In genomic region chr15:70713547-70714414, GRCh38 we compare ENCODE assay signal across 9 cellular contexts. TPM values are rescaled to one million over a fixed set of nuclear protein-coding genes. Genes with fewer than 3 reads are reported as not detected.
DNase-seq lines count a peak whose midpoint lies in the region; ATAC-seq and TF ChIP-seq lines count a peak whose summit lies in the region.
"Had no signal": no experiment of that assay in that cellular context is flagged by ENCODE, and none has a peak within 500 bp of the region (broad histone marks: within the 10 kb centered on the region; RNA-seq: fewer than 3 reads in every experiment).

No MANE protein-coding gene starts in this region.

- H3K4me3 ChIP-seq in coronary artery, result peak overlapping the region; percentile 20
- peak overlapping the region; percentile 8 to 17 for H3K4me3 ChIP-seq in muscle layer of duodenum (ENCODE audit: low read depth in 1 of 2, low read length in 2 of 2)

- H3K4me1 ChIP-seq in muscle layer of duodenum (ENCODE audit: control insufficient read depth in 1 of 2, insufficient read depth in 2 of 2, low read length in 2 of 2), result peaks cover 18 to 46% of the 10 kb centered on the region in 2 donors

- peak; percentile 84 for TF ChIP-seq EP300 in Ishikawa (IDR thresholded peaks at IDR 0.05; ENCODE audit: borderline replicate concordance)

- TF ChIP-seq RAD21 in Ishikawa (IDR thresholded peaks at IDR 0.05; ENCODE audit: low read depth), result no peak

- no peak for TF ChIP-seq CTCF in coronary artery (IDR thresholded peaks at IDR 0.05)
- TF ChIP-seq CTCF in type B pancreatic cell (conservative IDR thresholded peaks at IDR 0.05), result no peak

- H3K4me1 Mint-ChIP-seq in type B pancreatic cell (ENCODE audit: unreplicated experiment), result peaks cover 16% of the 10 kb centered on the region

- H3K36me3 Mint-ChIP-seq in type B pancreatic cell, result no peaks in the 10 kb centered on the region
- H3K36me3 Mint-ChIP-seq in activated naive CD4-positive, alpha-beta T cell treated with anti-CD3 and anti-CD28 coated beads, Interleukin-2, amount 50 U/mL, for 72 hours, result no peaks in the 10 kb centered on the region

- H3K27me3 Mint-ChIP-seq in type B pancreatic cell, result no peaks in the 10 kb centered on the region

- H3K36me3 ChIP-seq in muscle layer of duodenum (ENCODE audit: control insufficient read depth in 1 of 2, insufficient read depth in 2 of 2, low read length in 2 of 2), result no peaks in the 10 kb centered on the region

- ATAC-seq in activated naive CD4-positive, alpha-beta T cell treated with anti-CD3 and anti-CD28 coated beads, Interleukin-2, amount 50 U/mL, for 72 hours, result no peak
- ATAC-seq in HG02885 (IDR thresholded peaks at IDR 0.05; ENCODE audit: poor library complexity, unreplicated experiment), result no peak

- H3K27ac ChIP-seq in coronary artery (peak overlapping the region; percentile 72 to 78), muscle layer of duodenum (ENCODE audit: low read length) (peak overlapping the region; percentile 41)

- H3K9me3 ChIP-seq in muscle layer of duodenum (ENCODE audit: control insufficient read depth in 1 of 2, low read length in 2 of 2), result no peaks in the 10 kb centered on the region

- H3K27ac Mint-ChIP-seq in type B pancreatic cell, result peak overlapping the region; percentile 73
- no peak overlapping the region for H3K27ac Mint-ChIP-seq in activated naive CD4-positive, alpha-beta T cell treated with anti-CD3 and anti-CD28 coated beads, Interleukin-2, amount 50 U/mL, for 72 hours

- H3K4me3 Mint-ChIP-seq in type B pancreatic cell, result peak overlapping the region; percentile 5

- DNase-seq in coronary artery (ENCODE audit: low spot score) (no peak), type B pancreatic cell (ENCODE audit: extremely low spot score, unreplicated experiment) (no peak), HuH-7 (ENCODE audit: low spot score) (no peak)
- no peak for DNase-seq in activated naive CD4-positive, alpha-beta T cell treated with anti-CD3 and anti-CD28 coated beads, Interleukin-2, amount 50 U/mL, for 72 hours (ENCODE audit: low spot score in 2 of 2)
- DNase-seq: GF-D8, SIG-M5 had no signal

- H3K27me3 ChIP-seq in muscle layer of duodenum (ENCODE audit: low read depth, low read length), result no peaks in the 10 kb centered on the region

- no peaks in the 10 kb centered on the region for H3K9me3 Mint-ChIP-seq in type B pancreatic cell
- H3K9me3 Mint-ChIP-seq in activated naive CD4-positive, alpha-beta T cell treated with anti-CD3 and anti-CD28 coated beads, Interleukin-2, amount 50 U/mL, for 72 hours, result no peaks in the 10 kb centered on the region

TF ChIP-seq in Ishikawa, 13 proteins besides CTCF, POLR2A, EP300 and RAD21:
- TF ChIP-seq TAF1 (IDR thresholded peaks at IDR 0.05; ENCODE audit: low read depth), result no peak
- TF ChIP-seq USF1 (IDR thresholded peaks at IDR 0.05), result no peak
- no peak for TF ChIP-seq ZBTB7A (IDR thresholded peaks at IDR 0.05; ENCODE audit: low read depth)
- TF ChIP-seq NFIC (IDR thresholded peaks at IDR 0.05), result peak; percentile 56
- no peak for TF ChIP-seq EGR1 (IDR thresholded peaks at IDR 0.05)
- TF ChIP-seq TCF12 (IDR thresholded peaks at IDR 0.05; ENCODE audit: low read depth), result peak; percentile 53; the same call in 1 of the 2 replicates
- peak; percentile 90 for TF ChIP-seq TEAD4 (IDR thresholded peaks at IDR 0.05)
- no peak for TF ChIP-seq MAX (IDR thresholded peaks at IDR 0.05)
- TF ChIP-seq CEBPB (IDR thresholded peaks at IDR 0.05), result peak; percentile 63
- no peak for TF ChIP-seq CREB1 (IDR thresholded peaks at IDR 0.05; ENCODE audit: low read depth)
- TF ChIP-seq YY1 (IDR thresholded peaks at IDR 0.05; ENCODE audit: low read depth), result no peak
- TF ChIP-seq FOXM1 (IDR thresholded peaks at IDR 0.05; ENCODE audit: borderline replicate concordance, low read depth), result peak; percentile 43; the same call in 1 of the 2 replicates
- TF ChIP-seq, protein P1, sequence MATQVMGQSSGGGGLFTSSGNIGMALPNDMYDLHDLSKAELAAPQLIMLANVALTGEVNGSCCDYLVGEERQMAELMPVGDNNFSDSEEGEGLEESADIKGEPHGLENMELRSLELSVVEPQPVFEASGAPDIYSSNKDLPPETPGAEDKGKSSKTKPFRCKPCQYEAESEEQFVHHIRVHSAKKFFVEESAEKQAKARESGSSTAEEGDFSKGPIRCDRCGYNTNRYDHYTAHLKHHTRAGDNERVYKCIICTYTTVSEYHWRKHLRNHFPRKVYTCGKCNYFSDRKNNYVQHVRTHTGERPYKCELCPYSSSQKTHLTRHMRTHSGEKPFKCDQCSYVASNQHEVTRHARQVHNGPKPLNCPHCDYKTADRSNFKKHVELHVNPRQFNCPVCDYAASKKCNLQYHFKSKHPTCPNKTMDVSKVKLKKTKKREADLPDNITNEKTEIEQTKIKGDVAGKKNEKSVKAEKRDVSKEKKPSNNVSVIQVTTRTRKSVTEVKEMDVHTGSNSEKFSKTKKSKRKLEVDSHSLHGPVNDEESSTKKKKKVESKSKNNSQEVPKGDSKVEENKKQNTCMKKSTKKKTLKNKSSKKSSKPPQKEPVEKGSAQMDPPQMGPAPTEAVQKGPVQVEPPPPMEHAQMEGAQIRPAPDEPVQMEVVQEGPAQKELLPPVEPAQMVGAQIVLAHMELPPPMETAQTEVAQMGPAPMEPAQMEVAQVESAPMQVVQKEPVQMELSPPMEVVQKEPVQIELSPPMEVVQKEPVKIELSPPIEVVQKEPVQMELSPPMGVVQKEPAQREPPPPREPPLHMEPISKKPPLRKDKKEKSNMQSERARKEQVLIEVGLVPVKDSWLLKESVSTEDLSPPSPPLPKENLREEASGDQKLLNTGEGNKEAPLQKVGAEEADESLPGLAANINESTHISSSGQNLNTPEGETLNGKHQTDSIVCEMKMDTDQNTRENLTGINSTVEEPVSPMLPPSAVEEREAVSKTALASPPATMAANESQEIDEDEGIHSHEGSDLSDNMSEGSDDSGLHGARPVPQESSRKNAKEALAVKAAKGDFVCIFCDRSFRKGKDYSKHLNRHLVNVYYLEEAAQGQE (IDR thresholded peaks at IDR 0.05; ENCODE audit: low read depth), result no peak

RNA-seq across cellular contexts. Expression of gene UACA, which starts 49.6 kb away (rescaled TPM):
- total RNA-seq in type B pancreatic cell (ENCODE audit: low replicate concordance), result 31.0 and 36.4 TPM in 2 replicates
- 1 to 10 TPM; 2.8 to 7.7 TPM for total RNA-seq in activated naive CD4-positive, alpha-beta T cell treated with anti-CD3 and anti-CD28 coated beads, Interleukin-2, amount 50 U/mL, for 72 hours
